Comparison of ENCODE assay signal across 19 cellular contexts in the genomic region with DNA sequence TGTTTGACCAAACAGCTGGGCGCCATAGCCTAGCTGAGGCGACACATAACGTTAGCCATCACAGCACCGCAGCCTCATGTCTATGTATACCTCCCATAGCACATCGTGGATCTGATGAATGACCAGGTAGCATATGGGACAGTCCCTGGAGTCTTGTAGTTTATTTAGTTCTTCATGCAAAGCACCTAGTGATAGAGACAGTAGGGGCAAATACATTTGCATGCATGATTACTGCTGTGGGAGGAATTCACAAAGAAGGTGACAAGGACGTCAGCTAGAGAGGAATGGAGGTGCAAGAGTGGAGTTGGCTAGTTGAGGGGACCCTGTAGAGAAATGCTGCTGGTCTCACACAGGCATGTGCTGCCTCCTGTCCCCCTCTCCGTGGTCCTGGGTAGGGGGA.
DNase-seq lines count a peak whose midpoint lies in the region; ATAC-seq, FAIRE-seq and TF ChIP-seq lines count a peak whose summit lies in the region.
"Had no signal": no experiment of that assay in that cellular context is flagged by ENCODE, and none has a peak within 500 bp of the region (broad histone marks: within the 10 kb centered on the region; RNA-seq: fewer than 3 reads in every experiment).

No MANE protein-coding gene starts in this region.

- no peaks in the 10 kb centered on the region for H3K4me1 ChIP-seq in aorta (ENCODE audit: control insufficient read depth in 1 of 2, insufficient read depth in 2 of 2, low read length in 2 of 2)
- H3K4me1 ChIP-seq: body of pancreas, gastroesophageal sphincter, upper lobe of left lung had no signal

- no peaks in the 10 kb centered on the region for H3K9me3 ChIP-seq in aorta (ENCODE audit: control insufficient read depth, low read length)
- H3K9me3 ChIP-seq: body of pancreas, gastroesophageal sphincter, upper lobe of left lung had no signal

- H3K36me3 ChIP-seq in aorta (ENCODE audit: control insufficient read depth in 1 of 2, insufficient read depth in 2 of 2, low read length in 1 of 2), result no peaks in the 10 kb centered on the region
- H3K36me3 ChIP-seq: gastroesophageal sphincter, upper lobe of left lung had no signal

- peak; percentile 63 for ATAC-seq in GM19351 (IDR thresholded peaks at IDR 0.05; ENCODE audit: unreplicated experiment)
- peak; percentile 45 for ATAC-seq in HG02588 (IDR thresholded peaks at IDR 0.05; ENCODE audit: unreplicated experiment)
- ATAC-seq in HG03442 (IDR thresholded peaks at IDR 0.05; ENCODE audit: unreplicated experiment), result peak; percentile 34
- ATAC-seq in aorta (ENCODE audit: low FRiP score), result no peak
- ATAC-seq: activated CD8-positive, alpha-beta T cell treated with anti-CD3 and anti-CD28 coated beads for 36 hours; body of pancreas; gastroesophageal sphincter had no signal

- intact Hi-C loops in aorta (cut with DNase I), result no loop called here

- no peak overlapping the region for H3K4me3 ChIP-seq in aorta (ENCODE audit: low read length in 2 of 2)
- H3K4me3 ChIP-seq: body of pancreas, gastroesophageal sphincter, upper lobe of left lung had no signal

- in situ Hi-C loops in ACHN (cut with HindIII; ENCODE audit: low pct_ligation_motif_present, low pct_unique_long_range_greater_than_20kb, low sequenced_read_pairs), result no loop called here

- FAIRE-seq in GM12891 (lab: Jason Lieb, UNC), result peak; percentile 26

- DNase-seq in GM12891 (ENCODE audit: insufficient read length, low spot score), result no peak
- no peak for DNase-seq in HK-2 (ENCODE audit: unreplicated experiment)
- no peak for DNase-seq in NCI-H82 treated with DMSO at 0.1 percent for 48 hours (lab: John Stamatoyannopoulos, UW; ENCODE audit: unreplicated experiment)
- no peak for DNase-seq in aorta
- no peak for DNase-seq in ACHN
- DNase-seq: activated CD8-positive, alpha-beta T cell treated with anti-CD3 and anti-CD28 coated beads for 36 hours; activated gamma-delta T cell; COR-L47; GDM1; IMR-90; kidney glomerular epithelial cell; NCI-H1417; NCI-H82 had no signal

- no peak overlapping the region for H3K27ac ChIP-seq in aorta (ENCODE audit: low read depth in 1 of 2, low read length in 2 of 2)
- H3K27ac ChIP-seq: body of pancreas, gastroesophageal sphincter, upper lobe of left lung had no signal

- H3K27me3 ChIP-seq in aorta (ENCODE audit: control insufficient read depth in 1 of 2, insufficient read depth in 2 of 2, low read length in 1 of 2), result no peaks in the 10 kb centered on the region
- H3K27me3 ChIP-seq: body of pancreas, gastroesophageal sphincter, upper lobe of left lung had no signal

- 92 to 95% methylated on average over 7 of the region's 7 CpGs for WGBS in aorta, 2 donors

- no peak for TF ChIP-seq POLR2A in GM12891 (IDR thresholded peaks at IDR 0.05; ENCODE audit: low read depth, low read length)

TF ChIP-seq in GM12891, 5 proteins besides CTCF, POLR2A, EP300 and RAD21:
- TF ChIP-seq POLR2AphosphoS5 (IDR thresholded peaks at IDR 0.05; ENCODE audit: low read depth, low read length) (no peak), PAX5 (IDR thresholded peaks at IDR 0.05; ENCODE audit: insufficient read depth, low read length, severe bottlenecking) (no peak), POU2F2 (IDR thresholded peaks at IDR 0.05; ENCODE audit: low read depth, low read length) (no peak), TAF1 (IDR thresholded peaks at IDR 0.05; ENCODE audit: low read depth, low read length) (no peak), SPI1 (IDR thresholded peaks at IDR 0.05; ENCODE audit: low read depth, low read length) (no peak)
